18 cellular contexts compared by ENCODE assay signal in genomic region chr4:6957148-6957520, GRCh38. TPM values are rescaled to one million over a fixed set of nuclear protein-coding genes. Genes with fewer than 3 reads are reported as not detected.
DNase-seq lines count a peak whose midpoint lies in the region; ATAC-seq and TF ChIP-seq lines count a peak whose summit lies in the region.
"Had no signal": no experiment of that assay in that cellular context is flagged by ENCODE, and none has a peak within 500 bp of the region (broad histone marks: within the 10 kb centered on the region; RNA-seq: fewer than 3 reads in every experiment).

No MANE protein-coding gene starts in this region.

- H3K27ac ChIP-seq in lower lobe of right lung = peak overlapping the region; percentile 6
- H3K27ac ChIP-seq: ascending aorta had no signal

- no peaks in the 10 kb centered on the region for H3K9me3 Mint-ChIP-seq in activated naive CD8-positive, alpha-beta T cell (ENCODE audit: low read depth)
- H3K9me3 Mint-ChIP-seq in activated naive CD8-positive, alpha-beta T cell treated with anti-CD3 and anti-CD28 coated beads for 36 hours = no peaks in the 10 kb centered on the region
- H3K9me3 Mint-ChIP-seq in type B pancreatic cell = no peaks in the 10 kb centered on the region
- H3K9me3 Mint-ChIP-seq: activated CD4-positive, alpha-beta T cell treated with anti-CD3 and anti-CD28 coated beads, Interleukin-2, amount 10 ng/mL, durations not matched to agents 24 days and 14 days; natural killer cell had no signal

- H3K4me3 ChIP-seq in astrocyte of the spinal cord (ENCODE audit: low read depth, low read length) (no peak overlapping the region), lower lobe of right lung (no peak overlapping the region)
- H3K4me3 ChIP-seq: ascending aorta, upper lobe of left lung had no signal

- in situ Hi-C loops in astrocyte of the spinal cord (cut with HindIII; ENCODE audit: low sequenced_read_pairs) = no loop called here

- peak overlapping the region; percentile 61 for H3K27ac Mint-ChIP-seq in activated naive CD8-positive, alpha-beta T cell
- H3K27ac Mint-ChIP-seq in activated naive CD8-positive, alpha-beta T cell treated with anti-CD3 and anti-CD28 coated beads for 36 hours = no peak overlapping the region
- peak overlapping the region; percentile 68 for H3K27ac Mint-ChIP-seq in type B pancreatic cell
- H3K27ac Mint-ChIP-seq: activated CD4-positive, alpha-beta T cell treated with anti-CD3 and anti-CD28 coated beads, Interleukin-2, amount 10 ng/mL, durations not matched to agents 24 days and 14 days had no signal

- no peaks in the 10 kb centered on the region for H3K36me3 ChIP-seq in lower lobe of right lung
- H3K36me3 ChIP-seq: ascending aorta, upper lobe of left lung had no signal

- ATAC-seq in lower lobe of right lung (no peak), left ventricle myocardium superior (no peak)
- ATAC-seq: natural killer cell; stimulated activated naive CD8-positive, alpha-beta T cell treated with anti-CD3 and anti-CD28 coated beads, Interleukin-15, Interleukin-2, amounts not matched to agents 100 U/mL and 50 U/mL, for 24 hours had no signal

- no peak overlapping the region for H3K4me3 Mint-ChIP-seq in activated naive CD8-positive, alpha-beta T cell
- no peak overlapping the region for H3K4me3 Mint-ChIP-seq in activated naive CD8-positive, alpha-beta T cell treated with anti-CD3 and anti-CD28 coated beads for 36 hours
- H3K4me3 Mint-ChIP-seq in type B pancreatic cell = no peak overlapping the region
- H3K4me3 Mint-ChIP-seq: activated CD4-positive, alpha-beta T cell treated with anti-CD3 and anti-CD28 coated beads, Interleukin-2, amount 10 ng/mL, durations not matched to agents 24 days and 14 days; natural killer cell had no signal

- H3K9me3 ChIP-seq in lower lobe of right lung = no peaks in the 10 kb centered on the region
- H3K9me3 ChIP-seq: ascending aorta, upper lobe of left lung had no signal

- no peaks in the 10 kb centered on the region for H3K36me3 Mint-ChIP-seq in activated naive CD8-positive, alpha-beta T cell
- H3K36me3 Mint-ChIP-seq in activated naive CD8-positive, alpha-beta T cell treated with anti-CD3 and anti-CD28 coated beads for 36 hours = no peaks in the 10 kb centered on the region
- H3K36me3 Mint-ChIP-seq in type B pancreatic cell = no peaks in the 10 kb centered on the region
- H3K36me3 Mint-ChIP-seq: natural killer cell had no signal

- DNase-seq in activated naive CD8-positive, alpha-beta T cell treated with anti-CD3 and anti-CD28 coated beads for 36 hours = no peak
- peak; percentile 57 for DNase-seq in astrocyte of the spinal cord (ENCODE audit: low read depth, low spot score)
- DNase-seq in lower lobe of right lung = no peak
- no peak for DNase-seq in type B pancreatic cell (ENCODE audit: extremely low spot score, unreplicated experiment)
- DNase-seq in left ventricle myocardium superior = no peak
- no peak for DNase-seq in NCI-H1694 (lab: John Stamatoyannopoulos, UW)
- no peak for DNase-seq in GOT3 (lab: John Stamatoyannopoulos, UW)
- DNase-seq: activated CD4-positive, alpha-beta T cell treated with anti-CD3 and anti-CD28 coated beads, Interleukin-2, amount 10 ng/mL, durations not matched to agents 24 days and 14 days; KG1; mammary epithelial cell; natural killer cell; NCI-H2081 treated with DMSO at 0.1 percent for 48 hours; NCI-H526; stimulated activated CD4-positive, alpha-beta T cell treated with anti-CD3 and anti-CD28 coated beads, Interleukin-1b, Interleukin-23, amount 100 ng/mL, for 48 hours; stimulated activated naive CD8-positive, alpha-beta T cell treated with anti-CD3 and anti-CD28 coated beads, Interleukin-15, Interleukin-2, amounts not matched to agents 100 U/mL and 50 U/mL, for 24 hours; upper lobe of left lung had no signal

- intact Hi-C loops in lower lobe of right lung (cut with DNase I) = no loop called here
- intact Hi-C loops in left ventricle myocardium superior (cut with micrococcal nuclease) = no loop called here

- H3K27me3 ChIP-seq in lower lobe of right lung (ENCODE audit: low read depth) = no peaks in the 10 kb centered on the region
- H3K27me3 ChIP-seq: ascending aorta, upper lobe of left lung had no signal

- H3K27me3 Mint-ChIP-seq in activated naive CD8-positive, alpha-beta T cell = no peaks in the 10 kb centered on the region
- H3K27me3 Mint-ChIP-seq in activated naive CD8-positive, alpha-beta T cell treated with anti-CD3 and anti-CD28 coated beads for 36 hours = no peaks in the 10 kb centered on the region
- no peaks in the 10 kb centered on the region for H3K27me3 Mint-ChIP-seq in type B pancreatic cell
- H3K27me3 Mint-ChIP-seq: activated CD4-positive, alpha-beta T cell treated with anti-CD3 and anti-CD28 coated beads, Interleukin-2, amount 10 ng/mL, durations not matched to agents 24 days and 14 days had no signal

- H3K4me1 Mint-ChIP-seq in activated naive CD8-positive, alpha-beta T cell (ENCODE audit: low read depth) = peaks cover 49% of the 10 kb centered on the region
- H3K4me1 Mint-ChIP-seq in activated naive CD8-positive, alpha-beta T cell treated with anti-CD3 and anti-CD28 coated beads for 36 hours = peaks cover 32% of the 10 kb centered on the region
- peaks cover 50% of the 10 kb centered on the region for H3K4me1 Mint-ChIP-seq in type B pancreatic cell (ENCODE audit: unreplicated experiment)

- TF ChIP-seq CTCF in astrocyte of the spinal cord (IDR thresholded peaks at IDR 0.05; ENCODE audit: low read depth, low read length) (no peak), lower lobe of right lung (IDR thresholded peaks at IDR 0.05) (no peak), type B pancreatic cell (conservative IDR thresholded peaks at IDR 0.05) (no peak)

- peaks cover 28% of the 10 kb centered on the region for H3K4me1 ChIP-seq in lower lobe of right lung

RNA-seq across cellular contexts. Expression of gene TBC1D14, which starts 47.5 kb away (rescaled TPM):
- total RNA-seq in activated naive CD8-positive, alpha-beta T cell treated with anti-CD3 and anti-CD28 coated beads for 36 hours = 10 to 100 TPM; 38.4 to 39.3 TPM
- total RNA-seq in lower lobe of right lung (60.7 TPM), type B pancreatic cell (ENCODE audit: low replicate concordance) (55.9 and 56.9 TPM in 2 replicates), left ventricle myocardium superior (40.4 TPM)
